8 cellular contexts compared by ENCODE assay signal in genomic region chr3:50567011-50567385, GRCh38. TPM values are rescaled to one million over a fixed set of nuclear protein-coding genes. Genes with fewer than 3 reads are reported as not detected.
A peak's percentile ranks its signal among the peaks of the same experiment; 100 is the strongest.
DNase-seq lines count a peak whose midpoint lies in the region; ATAC-seq and TF ChIP-seq lines count a peak whose summit lies in the region.

No MANE protein-coding gene starts in this region.

- peak overlapping the region; percentile 75 for H3K4me3 Mint-ChIP-seq in CD8-positive, alpha-beta T cell
- peak overlapping the region; percentile 67 for H3K4me3 Mint-ChIP-seq in progenitor cell of endocrine pancreas (ENCODE audit: low read depth)

- H3K36me3 Mint-ChIP-seq in CD8-positive, alpha-beta T cell = peaks cover 11% of the 10 kb centered on the region
- H3K36me3 Mint-ChIP-seq in progenitor cell of endocrine pancreas (ENCODE audit: insufficient read depth) = no peaks in the 10 kb centered on the region

- TF ChIP-seq POLR2A in Peyer's patch (IDR thresholded peaks at IDR 0.05) (no peak), lower leg skin (IDR thresholded peaks at IDR 0.05) (no peak)

- peaks cover 46% of the 10 kb centered on the region for H3K4me1 ChIP-seq in CD8-positive, alpha-beta T cell (ENCODE audit: insufficient read depth, low read length)
- H3K4me1 ChIP-seq in Peyer's patch = peaks cover 0 to 26% (median 13%) of the 10 kb centered on the region in 4 donors

- no peaks in the 10 kb centered on the region for H3K9me3 ChIP-seq in CD8-positive, alpha-beta T cell (ENCODE audit: low read length)
- no peaks in the 10 kb centered on the region for H3K9me3 ChIP-seq in Peyer's patch

- peak overlapping the region; percentile 27 for H3K27ac Mint-ChIP-seq in CD8-positive, alpha-beta T cell
- H3K27ac Mint-ChIP-seq in progenitor cell of endocrine pancreas = peak overlapping the region; percentile 41

- 3 to 12% methylated on average over 11 of the region's 11 CpGs for WGBS in lower leg skin, 2 donors

- H3K9me3 Mint-ChIP-seq in CD8-positive, alpha-beta T cell = no peaks in the 10 kb centered on the region
- no peaks in the 10 kb centered on the region for H3K9me3 Mint-ChIP-seq in progenitor cell of endocrine pancreas (ENCODE audit: low read depth)

- CTCF ChIA-PET in CD8-positive, alpha-beta T cell (lab: Charles Lee) = interaction anchor here (0.7 to 21.5 kb wide), 5 partner anchors 23 to 1772 kb away, joined by 3 to 968 read pairs (median 3); partner anchors contain the start of genes CISH and MAPKAPK3

- ATAC-seq in CD8-positive, alpha-beta T cell = no peak

- no peaks in the 10 kb centered on the region for H3K27me3 ChIP-seq in CD8-positive, alpha-beta T cell (ENCODE audit: insufficient read depth, low read length)
- H3K27me3 ChIP-seq in Peyer's patch = no peaks in the 10 kb centered on the region

- DNase-seq in CD8-positive, alpha-beta T cell = no peak
- DNase-seq in Peyer's patch (no peak), fibroblast of pulmonary artery (ENCODE audit: low read depth) (no peak), progenitor cell of endocrine pancreas (ENCODE audit: low spot score, unreplicated experiment) (no peak), NCI-H2227 (lab: John Stamatoyannopoulos, UW; ENCODE audit: unreplicated experiment) (no peak), lower leg skin (ENCODE audit: low spot score in 2 of 2) (no peak), NCI-H526 treated with DMSO at 0.1 percent for 48 hours (lab: John Stamatoyannopoulos, UW) (no peak)
- DNase-seq in stimulated activated CD4-positive, alpha-beta T cell treated with anti-CD3 and anti-CD28 coated beads, Interleukin-4, amount 100 ng/mL, for 24 hours = no peak

- H3K4me1 Mint-ChIP-seq in CD8-positive, alpha-beta T cell (ENCODE audit: low read depth) = peaks cover 46% of the 10 kb centered on the region
- peaks cover 7% of the 10 kb centered on the region for H3K4me1 Mint-ChIP-seq in progenitor cell of endocrine pancreas (ENCODE audit: low read depth)

- H3K36me3 ChIP-seq in CD8-positive, alpha-beta T cell (ENCODE audit: insufficient read depth, low read length) = no peaks in the 10 kb centered on the region
- no peaks in the 10 kb centered on the region for H3K36me3 ChIP-seq in Peyer's patch

- TF ChIP-seq CTCF in CD8-positive, alpha-beta T cell (IDR thresholded peaks at IDR 0.05) = no peak
- TF ChIP-seq CTCF in Peyer's patch (IDR thresholded peaks at IDR 0.05) = no peak
- no peak for TF ChIP-seq CTCF in fibroblast of pulmonary artery (IDR thresholded peaks at IDR 0.05; ENCODE audit: low read length, missing control alignments)
- no peak for TF ChIP-seq CTCF in progenitor cell of endocrine pancreas (IDR thresholded peaks at IDR 0.05; ENCODE audit: unreplicated experiment)
- TF ChIP-seq CTCF in lower leg skin (IDR thresholded peaks at IDR 0.05) = no peak

- H3K27me3 Mint-ChIP-seq in CD8-positive, alpha-beta T cell (ENCODE audit: low read depth) = no peaks in the 10 kb centered on the region
- H3K27me3 Mint-ChIP-seq in progenitor cell of endocrine pancreas = peaks cover 7% of the 10 kb centered on the region

- POLR2A ChIA-PET in CD8-positive, alpha-beta T cell (lab: Charles Lee) = interaction anchor here (0.6 to 16.5 kb wide), 5 partner anchors 40 to 118 kb away, joined by 3 to 301 read pairs (median 4); partner anchors contain the start of genes CISH and MAPKAPK3

- intact Hi-C loops in CD8-positive, alpha-beta T cell (cut with DNase I, micrococcal nuclease) = loop anchor here (1.0 to 5.0 kb wide), 5 partner anchors 220 to 1585 kb away; partner anchors contain the start of genes HYAL3 (in 2 of the 2), NAA80 (in 2 of the 2), MANF (in 1 of the 2) and POC1A (in 1 of the 2)
- intact Hi-C loops in lower leg skin (cut with DNase I; ENCODE audit: low total_unique reads) = no loop called here

- H3K27ac ChIP-seq in CD8-positive, alpha-beta T cell (ENCODE audit: low read depth, low read length) = no peak overlapping the region
- peak overlapping the region; percentile 3 to 88 (median 68) for H3K27ac ChIP-seq in Peyer's patch

- peak overlapping the region; percentile 85 for H3K4me3 ChIP-seq in CD8-positive, alpha-beta T cell (ENCODE audit: low read depth, low read length)
- H3K4me3 ChIP-seq in Peyer's patch (peak overlapping the region; percentile 33 to 75 (median 64)), fibroblast of pulmonary artery (replicated peaks; ENCODE audit: low read depth, low read length) (peak overlapping the region; percentile 57), lower leg skin (ENCODE audit: low read depth, poor library complexity, severe bottlenecking) (no peak overlapping the region)

RNA-seq across cellular contexts. Expression of gene C3orf18, which starts 0.5 kb away (rescaled TPM):
- 1 to 10 TPM; 5.4 to 5.5 TPM for total RNA-seq in CD8-positive, alpha-beta T cell
- total RNA-seq in Peyer's patch = 10 to 100 TPM in 1 of 4 donors, 1 to 10 TPM in 2, not detected in 1; 1.1 to 26.4 (median 3.2) TPM
- total RNA-seq in progenitor cell of endocrine pancreas = 12.0 and 12.5 TPM in 2 replicates
- total RNA-seq in lower leg skin = 1 to 10 TPM in 3 of 4 donors, under 1 TPM in 1; 0.27 to 3.9 (median 2.0) TPM

RNA-seq across cellular contexts. Expression of gene HEMK1, which starts 2.3 kb away (rescaled TPM):
- 10 to 100 TPM; 11.1 to 12.5 TPM for total RNA-seq in CD8-positive, alpha-beta T cell
- total RNA-seq in Peyer's patch (10 to 100 TPM in 3 of 4 donors, 1 to 10 TPM in 1; 8.6 to 15.3 (median 12.5) TPM), progenitor cell of endocrine pancreas (23.0 and 23.7 TPM in 2 replicates), lower leg skin (1 to 10 TPM; 2.9 to 8.1 (median 4.8) TPM)

RNA-seq across cellular contexts. Expression of gene CISH, which starts 44.6 kb away (rescaled TPM):
- total RNA-seq in CD8-positive, alpha-beta T cell = 1 to 10 TPM; 4.7 to 5.6 TPM
- total RNA-seq in Peyer's patch = 10 to 100 TPM in 3 of 4 donors, 1 to 10 TPM in 1; 9.7 to 13.5 (median 10.9) TPM
- 4.9 and 5.2 TPM in 2 replicates for total RNA-seq in progenitor cell of endocrine pancreas
- total RNA-seq in lower leg skin = 10 to 100 TPM; 10.4 to 14.5 (median 12.9) TPM

RNA-seq across cellular contexts. Expression of gene MAPKAPK3, which starts 50.0 kb away (rescaled TPM):
- total RNA-seq in CD8-positive, alpha-beta T cell = 10 to 100 TPM; 18.3 to 18.5 TPM
- 10 to 100 TPM; 25.6 to 44.0 (median 30.0) TPM for total RNA-seq in Peyer's patch
- total RNA-seq in progenitor cell of endocrine pancreas = 40.8 and 42.6 TPM in 2 replicates
- total RNA-seq in lower leg skin = 100 to 1,000 TPM in 2 of 4 donors, 10 to 100 TPM in 2; 65.2 to 128 (median 91.7) TPM
